9 cellular contexts compared by ENCODE assay signal in the genomic region with DNA sequence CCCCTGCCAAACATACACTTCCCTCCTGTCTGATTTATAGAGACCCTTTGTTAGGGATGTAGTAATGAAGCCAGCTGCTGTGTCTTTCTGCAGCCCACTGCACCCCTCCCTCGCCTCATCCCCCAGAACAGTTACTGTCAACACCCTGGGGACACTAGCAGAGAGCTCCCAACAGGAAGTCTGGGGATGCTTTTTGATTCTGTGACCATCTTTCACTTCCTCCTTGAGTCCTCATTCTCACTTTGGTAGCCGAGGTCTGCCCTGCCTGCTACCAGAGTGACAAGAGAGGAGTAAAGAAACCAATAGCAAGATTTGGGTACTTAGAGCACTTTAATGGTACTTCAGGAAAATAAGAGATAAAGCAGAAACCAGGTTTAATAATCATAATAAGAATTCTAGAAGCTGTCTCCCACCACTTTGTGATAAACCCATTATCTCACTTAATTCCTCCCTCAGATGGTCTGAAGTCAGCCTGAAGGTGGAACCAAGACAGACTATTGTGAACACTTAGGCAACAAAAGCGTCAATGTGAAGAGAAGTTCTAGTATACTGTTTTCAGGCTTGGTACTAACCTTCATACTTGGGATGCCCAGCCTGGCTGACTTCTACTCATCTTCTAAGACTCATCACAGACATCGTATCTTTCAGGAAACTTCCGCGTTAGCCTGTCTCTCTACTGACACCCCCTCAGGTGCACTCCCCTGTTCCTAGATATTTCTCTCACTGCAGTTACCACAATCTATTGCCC.
DNase-seq lines count a peak whose midpoint lies in the region; ATAC-seq and FAIRE-seq lines count a peak whose summit lies in the region.
"Had no signal": no experiment of that assay in that cellular context is flagged by ENCODE, and none has a peak within 500 bp of the region (broad histone marks: within the 10 kb centered on the region; RNA-seq: fewer than 3 reads in every experiment).

No MANE protein-coding gene starts in this region.

- no peaks in the 10 kb centered on the region for H3K9me3 ChIP-seq in CD4-positive, CD25-positive, alpha-beta regulatory T cell (ENCODE audit: control insufficient read depth in 2 of 2, low read length in 2 of 2)

- H3K4me3 ChIP-seq in CD4-positive, CD25-positive, alpha-beta regulatory T cell (ENCODE audit: low read depth, low read length), result no peak overlapping the region

- H3K27me3 Mint-ChIP-seq in CD4-positive, CD25-positive, alpha-beta regulatory T cell, result no peaks in the 10 kb centered on the region
- peaks cover 5% of the 10 kb centered on the region for H3K27me3 Mint-ChIP-seq in activated CD8-positive, alpha-beta memory T cell treated with anti-CD3 and anti-CD28 coated beads, Interleukin-2, amount 10 ng/mL, durations not matched to agents 7 days and 5 days

- CTCF ChIA-PET in activated CD8-positive, alpha-beta memory T cell treated with anti-CD3 and anti-CD28 coated beads, Interleukin-2, amount 10 ng/mL, durations not matched to agents 7 days and 5 days (lab: Charles Lee), result no interaction called here

- no peaks in the 10 kb centered on the region for H3K9me3 Mint-ChIP-seq in CD4-positive, CD25-positive, alpha-beta regulatory T cell
- no peaks in the 10 kb centered on the region for H3K9me3 Mint-ChIP-seq in activated CD8-positive, alpha-beta memory T cell treated with anti-CD3 and anti-CD28 coated beads, Interleukin-2, amount 10 ng/mL, durations not matched to agents 7 days and 5 days (ENCODE audit: low read depth)

- no peaks in the 10 kb centered on the region for H3K27me3 ChIP-seq in CD4-positive, CD25-positive, alpha-beta regulatory T cell (ENCODE audit: control insufficient read depth, insufficient read depth, low read length)

- no peak for FAIRE-seq in frontal cortex (lab: Jason Lieb, UNC)
- FAIRE-seq: bronchial epithelial cell had no signal

- H3K36me3 ChIP-seq in CD4-positive, CD25-positive, alpha-beta regulatory T cell (ENCODE audit: control insufficient read depth, insufficient read depth, low read length), result no peaks in the 10 kb centered on the region

- no peaks in the 10 kb centered on the region for H3K36me3 Mint-ChIP-seq in CD4-positive, CD25-positive, alpha-beta regulatory T cell
- H3K36me3 Mint-ChIP-seq in activated CD8-positive, alpha-beta memory T cell treated with anti-CD3 and anti-CD28 coated beads, Interleukin-2, amount 10 ng/mL, durations not matched to agents 7 days and 5 days, result no peaks in the 10 kb centered on the region

- H3K4me1 ChIP-seq in CD4-positive, CD25-positive, alpha-beta regulatory T cell (ENCODE audit: control insufficient read depth, insufficient read depth, low read length, poor library complexity, severe bottlenecking), result no peaks in the 10 kb centered on the region

- H3K27ac Mint-ChIP-seq in CD4-positive, CD25-positive, alpha-beta regulatory T cell, result peak overlapping the region in 2 of 3 donors; percentile 29 to 51
- H3K27ac Mint-ChIP-seq in activated CD8-positive, alpha-beta memory T cell treated with anti-CD3 and anti-CD28 coated beads, Interleukin-2, amount 10 ng/mL, durations not matched to agents 7 days and 5 days, result no peak overlapping the region

- peak in 1 of 3 donors; percentile 16 for DNase-seq in CD4-positive, CD25-positive, alpha-beta regulatory T cell
- DNase-seq in SK-N-DZ (ENCODE audit: low spot score) (peak; percentile 26), frontal cortex (ENCODE audit: low spot score in 2 of 2) (no peak), NCI-H748 treated with DMSO at 0.1 percent for 48 hours (lab: John Stamatoyannopoulos, UW) (no peak)
- DNase-seq in stimulated activated CD4-positive, alpha-beta T cell treated with anti-CD3 and anti-CD28 coated beads, Interleukin-4, amount 100 ng/mL, for 1 hour, result no peak
- DNase-seq in activated CD8-positive, alpha-beta memory T cell treated with anti-CD3 and anti-CD28 coated beads, Interleukin-2, amount 10 ng/mL, durations not matched to agents 7 days and 5 days, result no peak

- ATAC-seq in CD4-positive, CD25-positive, alpha-beta regulatory T cell (ENCODE audit: low read depth in 2 of 2), result peak; percentile 20 to 52
- peak; percentile 96 for ATAC-seq in GM19351 (IDR thresholded peaks at IDR 0.05; ENCODE audit: unreplicated experiment)
- ATAC-seq in HG03108 (IDR thresholded peaks at IDR 0.05; ENCODE audit: unreplicated experiment), result peak; percentile 96
- no peak for ATAC-seq in activated CD8-positive, alpha-beta memory T cell treated with anti-CD3 and anti-CD28 coated beads, Interleukin-2, amount 10 ng/mL, durations not matched to agents 7 days and 5 days

- peaks cover 0 to 5% (median 0%) of the 10 kb centered on the region in 4 donors for H3K4me1 Mint-ChIP-seq in CD4-positive, CD25-positive, alpha-beta regulatory T cell
- peaks cover 12% of the 10 kb centered on the region for H3K4me1 Mint-ChIP-seq in activated CD8-positive, alpha-beta memory T cell treated with anti-CD3 and anti-CD28 coated beads, Interleukin-2, amount 10 ng/mL, durations not matched to agents 7 days and 5 days

- no peak overlapping the region for H3K4me3 Mint-ChIP-seq in CD4-positive, CD25-positive, alpha-beta regulatory T cell
- no peak overlapping the region for H3K4me3 Mint-ChIP-seq in activated CD8-positive, alpha-beta memory T cell treated with anti-CD3 and anti-CD28 coated beads, Interleukin-2, amount 10 ng/mL, durations not matched to agents 7 days and 5 days

- no peak overlapping the region for H3K27ac ChIP-seq in CD4-positive, CD25-positive, alpha-beta regulatory T cell (ENCODE audit: insufficient read depth, low read length, poor library complexity, severe bottlenecking)
